Comparison of ENCODE assay signal across 14 cellular contexts in the genomic region with DNA sequence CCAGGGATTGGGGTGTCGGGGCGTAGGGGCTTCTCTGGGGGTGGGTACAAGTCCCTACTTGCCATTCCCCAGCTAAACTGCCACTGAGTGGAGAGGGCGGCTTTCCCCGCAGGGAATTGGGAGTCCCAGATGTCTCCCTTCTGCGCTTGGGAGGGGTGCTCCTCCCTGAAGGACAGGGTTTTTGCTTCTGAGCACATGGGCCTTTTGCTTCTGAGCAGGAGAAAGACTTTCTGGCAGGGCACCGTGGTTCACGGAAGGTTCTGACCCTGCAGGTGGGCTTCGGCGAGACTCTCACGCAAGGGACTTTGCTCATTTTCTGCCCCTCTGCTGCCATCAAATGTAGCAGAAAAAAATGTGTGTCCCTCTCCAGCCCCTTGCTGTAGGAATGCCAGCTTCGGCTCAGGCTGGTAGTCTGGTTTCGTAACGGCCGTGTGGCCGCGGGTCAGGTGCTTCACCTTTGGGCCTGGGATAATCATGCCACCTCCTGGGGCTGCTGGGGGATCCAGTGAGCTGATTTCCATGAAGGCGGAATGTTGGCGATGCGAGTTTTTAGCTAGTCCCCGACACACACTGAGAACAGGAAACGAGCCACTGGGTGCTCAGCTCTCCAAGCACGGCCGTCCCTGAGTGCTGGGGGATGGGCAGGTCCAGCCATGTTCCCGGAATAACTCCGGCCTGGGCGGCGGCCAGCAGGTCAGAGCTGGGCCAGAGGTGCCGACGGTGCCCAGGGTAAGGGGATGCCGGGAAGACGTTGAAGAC.
DNase-seq lines count a peak whose midpoint lies in the region; ATAC-seq and TF ChIP-seq lines count a peak whose summit lies in the region.
"Had no signal": no experiment of that assay in that cellular context is flagged by ENCODE, and none has a peak within 500 bp of the region (broad histone marks: within the 10 kb centered on the region; RNA-seq: fewer than 3 reads in every experiment).

No MANE protein-coding gene starts in this region.

- no peaks in the 10 kb centered on the region for H3K36me3 ChIP-seq in heart right ventricle
- no peaks in the 10 kb centered on the region for H3K36me3 ChIP-seq in transverse colon
- H3K36me3 ChIP-seq: breast epithelium had no signal

- H3K4me3 ChIP-seq in heart right ventricle, result peak overlapping the region in 4 of 10 donors; percentile 0 to 30 (median 13)
- H3K4me3 ChIP-seq in transverse colon, result no peak overlapping the region
- H3K4me3 ChIP-seq: PC-9 had no signal

- WGBS in heart right ventricle, 2 donors, result 31 to 33% methylated on average over 31 of the region's 31 CpGs
- 51% methylated on average over 29 of the region's 31 CpGs; no CpG with 5 or more reads in 1 of the 2 donors for WGBS in transverse colon (ENCODE audit: low coverage in 1 of 2), 2 donors

- TF ChIP-seq CTCF in RWPE1 (conservative IDR thresholded peaks at IDR 0.05; ENCODE audit: low read depth) (no peak), heart right ventricle (IDR thresholded peaks at IDR 0.05) (no peak), nephron progenitor cell (IDR thresholded peaks at IDR 0.05) (no peak), type B pancreatic cell (conservative IDR thresholded peaks at IDR 0.05) (no peak), transverse colon (IDR thresholded peaks at IDR 0.05) (no peak)

- TF ChIP-seq POLR2A in transverse colon (IDR thresholded peaks at IDR 0.05), result no peak

- no peak overlapping the region for H3K27ac ChIP-seq in RWPE1
- peak overlapping the region in 8 of 10 donors; percentile 14 to 76 (median 60) for H3K27ac ChIP-seq in heart right ventricle
- H3K27ac ChIP-seq in transverse colon, result no peak overlapping the region
- H3K27ac ChIP-seq: PC-9 had no signal

- H3K27ac Mint-ChIP-seq in nephron progenitor cell, result no peak overlapping the region
- H3K27ac Mint-ChIP-seq in type B pancreatic cell, result no peak overlapping the region

- no peaks in the 10 kb centered on the region for H3K36me3 Mint-ChIP-seq in nephron progenitor cell (ENCODE audit: low read depth)
- no peaks in the 10 kb centered on the region for H3K36me3 Mint-ChIP-seq in type B pancreatic cell

- ATAC-seq in heart right ventricle (peak; percentile 87 to 99 (median 93)), HG03432 (IDR thresholded peaks at IDR 0.05; ENCODE audit: unreplicated experiment) (no peak)

- CTCF ChIA-PET in RWPE1 (lab: Yijun Ruan, JAX), result no interaction called here

- H3K27me3 Mint-ChIP-seq in nephron progenitor cell (ENCODE audit: low read depth, poor library complexity) (peaks cover 4% of the 10 kb centered on the region), type B pancreatic cell (peaks cover 6% of the 10 kb centered on the region)

- H3K9me3 ChIP-seq in heart right ventricle, result no peaks in the 10 kb centered on the region
- H3K9me3 ChIP-seq in transverse colon, result no peaks in the 10 kb centered on the region
- H3K9me3 ChIP-seq: breast epithelium had no signal

- H3K4me1 Mint-ChIP-seq in nephron progenitor cell (peaks cover 43% of the 10 kb centered on the region), type B pancreatic cell (ENCODE audit: unreplicated experiment) (peaks cover 6% of the 10 kb centered on the region)

- POLR2A ChIA-PET in RWPE1 (lab: Yijun Ruan, JAX; ENCODE audit: low non-redundant PET), result no interaction called here

- peaks cover 0 to 12% (median 7%) of the 10 kb centered on the region in 7 donors for H3K27me3 ChIP-seq in heart right ventricle
- H3K27me3 ChIP-seq in transverse colon, result no peaks in the 10 kb centered on the region
- H3K27me3 ChIP-seq: breast epithelium had no signal

- H3K4me3 Mint-ChIP-seq in nephron progenitor cell, result no peak overlapping the region
- H3K4me3 Mint-ChIP-seq in type B pancreatic cell, result no peak overlapping the region

- H3K4me1 ChIP-seq in heart right ventricle (peaks cover 0 to 15% (median 6%) of the 10 kb centered on the region in 9 donors), transverse colon (no peaks in the 10 kb centered on the region)
- H3K4me1 ChIP-seq: breast epithelium had no signal

- no peak for TF ChIP-seq EP300 in transverse colon (IDR thresholded peaks at IDR 0.05; ENCODE audit: low read depth)

- in situ Hi-C loops in transverse colon (cut with MboI; ENCODE audit: low pct_ligation_motif_present in 1 of 4, low pct_unique_long_range_greater_than_20kb in 1 of 4, low sequenced_read_pairs in 3 of 4), result no loop called here

- intact Hi-C loops in heart right ventricle (cut with DNase I) (no loop called here), posterior vena cava (cut with DNase I) (no loop called here), transverse colon (cut with DNase I; ENCODE audit: low total_unique reads) (no loop called here)

- H3K9me3 Mint-ChIP-seq in nephron progenitor cell (no peaks in the 10 kb centered on the region), type B pancreatic cell (no peaks in the 10 kb centered on the region)

- DNase-seq in AG08396 (ENCODE audit: low spot score) (peak; percentile 23), RWPE1 (ENCODE audit: low spot score) (peak; percentile 5), heart right ventricle (peak; percentile 73 to 79), nephron progenitor cell (peak; percentile 45), posterior vena cava (ENCODE audit: low spot score) (no peak), type B pancreatic cell (ENCODE audit: extremely low spot score, unreplicated experiment) (no peak), transverse colon (no peak)
- DNase-seq: activated T-cell treated with anti-CD3 and anti-CD28 coated beads, Interleukin-2, amount 50 U/mL, for 1 hour; NCI-H1694 treated with DMSO at 0.1 percent for 48 hours; small intestine; stimulated activated CD8-positive, alpha-beta memory T cell treated with anti-CD3 and anti-CD28 coated beads, Interleukin-4, amount 100 ng/mL, for 48 hours had no signal

Comparison
In these comparisons a context has a peak if more than half of its experiments do, and no peak if none do; other contexts are left out.
1. DNase-seq: peak in AG08396 (single experiment), RWPE1 (single experiment), heart right ventricle (2 of 2) and nephron progenitor cell (single experiment); none in posterior vena cava (single experiment), type B pancreatic cell (single experiment) and transverse colon (single experiment).
2. H3K27ac ChIP-seq: peak in heart right ventricle (8 of 10); none in RWPE1 (single experiment) and transverse colon (0 of 4).